ENCODE assay signal across 21 cellular contexts in genomic region chr10:97087296-97087695, GRCh38.
"Had no signal": no experiment of that assay in that cellular context is flagged by ENCODE, and none has a peak within 500 bp of the region (broad histone marks: within the 10 kb centered on the region; RNA-seq: fewer than 3 reads in every experiment).

No MANE protein-coding gene starts in this region.

- H3K27ac ChIP-seq: Peyer's patch, SJCRH30 had no signal

- ATAC-seq: PC-3, Right ventricle myocardium inferior, SK-N-SH treated with all-trans-retinoic acid at 6 μM for 48 hours had no signal

- H3K4me3 ChIP-seq: Peyer's patch, SJCRH30 had no signal

- H3K4me1 ChIP-seq: Peyer's patch, SJCRH30 had no signal

- H3K36me3 ChIP-seq: Peyer's patch, SJCRH30 had no signal

- H3K27me3 ChIP-seq: Peyer's patch, SJCRH30 had no signal

- H3K9me3 ChIP-seq: Peyer's patch, SJCRH30 had no signal

- DNase-seq: KBM-7; MV-4-11; NCI-H1048; NCI-H1105; NCI-H1436; NCI-H187; NCI-H2029; NCI-H2171 treated with DMSO at 0.1 percent for 48 hours; NCI-H345; NCI-H446 treated with DMSO at 0.1 percent for 48 hours; NCI-H510A treated with DMSO at 0.1 percent for 48 hours; NCI-H526; NCI-H748 treated with DMSO at 0.1 percent for 48 hours; NK-92 treated with Interleukin-12 subunit alpha and Interleukin-12 subunit beta, amount 100 ng/mL, for 24 hours; PC-3; Peyer's patch; SHP77 treated with DMSO at 0.1 percent for 48 hours; SJCRH30; T-helper 1 cell had no signal
